In the genomic region with DNA sequence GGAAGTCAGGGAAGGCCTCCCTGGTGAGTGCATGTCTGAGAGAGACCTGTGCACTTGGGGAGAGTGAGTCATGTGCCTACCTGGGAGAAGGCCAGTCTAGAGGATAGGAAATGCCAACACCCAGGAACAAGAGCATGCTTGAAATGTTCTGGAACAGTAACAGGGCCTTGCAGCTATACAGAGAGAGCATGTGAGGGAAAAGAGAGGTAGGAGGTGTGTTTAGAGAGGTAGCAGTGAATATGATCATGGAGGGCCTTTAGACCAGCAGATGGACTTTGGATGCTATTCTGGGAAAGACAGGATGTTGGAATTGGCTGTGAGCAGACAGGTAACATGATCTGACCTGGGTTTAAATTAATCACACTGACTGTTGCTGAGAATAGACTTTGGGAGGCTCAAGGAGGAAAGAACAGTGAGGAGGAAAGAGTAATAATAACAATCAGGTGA, we compare ENCODE assay signal across 1 cellular context.
TF ChIP-seq lines count a peak whose summit lies in the region.

No MANE protein-coding gene starts in this region.

TF ChIP-seq in H1, 55 proteins besides CTCF, POLR2A, EP300 and RAD21:
- TF ChIP-seq GABPA (IDR thresholded peaks at IDR 0.05; ENCODE audit: borderline replicate concordance, insufficient read depth, low read length) (no peak), RNF2 (IDR thresholded peaks at IDR 0.05; ENCODE audit: borderline replicate concordance, low read depth, low read length, missing control alignments, poor library complexity, severe bottlenecking) (no peak), TAF1 (IDR thresholded peaks at IDR 0.05; ENCODE audit: low read depth, low read length) (no peak), SIN3A (conservative IDR thresholded peaks at IDR 0.05 in 1 of 2, IDR thresholded peaks at IDR 0.05 in 1 of 2; ENCODE audit: low read depth in 1 of 2, low read length in 2 of 2) (no peak), KDM5A (IDR thresholded peaks at IDR 0.05; ENCODE audit: low read length) (no peak), RFX5 (IDR thresholded peaks at IDR 0.05; ENCODE audit: borderline replicate concordance, low read depth, low read length) (no peak), BRCA1 (IDR thresholded peaks at IDR 0.05; ENCODE audit: low read depth, low read length) (no peak), GTF2F1 (IDR thresholded peaks at IDR 0.05; ENCODE audit: borderline replicate concordance, low read depth, low read length) (no peak), SP2 (IDR thresholded peaks at IDR 0.05; ENCODE audit: low read length) (no peak), NRF1 (IDR thresholded peaks at IDR 0.05; ENCODE audit: low read depth, low read length) (no peak), JUN (IDR thresholded peaks at IDR 0.05; ENCODE audit: low read depth, low read length) (no peak), ASH2L (IDR thresholded peaks at IDR 0.05; ENCODE audit: low read length) (no peak), CHD1 (IDR thresholded peaks at IDR 0.05; ENCODE audit: low read depth, low read length) (no peak), KDM4A (IDR thresholded peaks at IDR 0.05; ENCODE audit: low read depth, low read length, severe bottlenecking) (no peak), BACH1 (IDR thresholded peaks at IDR 0.05; ENCODE audit: low read length) (no peak), KDM1A (IDR thresholded peaks at IDR 0.05; ENCODE audit: borderline replicate concordance, low read length) (no peak), ATF2 (IDR thresholded peaks at IDR 0.05; ENCODE audit: low read length) (no peak), FOSL1 (IDR thresholded peaks at IDR 0.05; ENCODE audit: insufficient read depth, low read depth, low read length) (no peak), CHD2 (IDR thresholded peaks at IDR 0.05; ENCODE audit: low read length) (no peak)
